In genomic region chr15:31160297-31160696, GRCh38 we compare ENCODE assay signal across 1 cellular context.
TF ChIP-seq lines count a peak whose summit lies in the region.

No MANE protein-coding gene starts in this region.

TF ChIP-seq in GM23338, 12 proteins besides CTCF, POLR2A, EP300 and RAD21:
- TF ChIP-seq ETS1 (IDR thresholded peaks at IDR 0.05): no peak
- TF ChIP-seq REST (IDR thresholded peaks at IDR 0.05; ENCODE audit: unreplicated experiment): no peak
- TF ChIP-seq POLR2AphosphoS5 (IDR thresholded peaks at IDR 0.05; ENCODE audit: low read depth): no peak
- no peak for TF ChIP-seq JUNB (IDR thresholded peaks at IDR 0.05; ENCODE audit: unreplicated experiment)
- no peak for TF ChIP-seq CREB1 (CRISPR knock-in tag; IDR thresholded peaks at IDR 0.05; ENCODE audit: low read depth)
- TF ChIP-seq EZH2phosphoT487 (IDR thresholded peaks at IDR 0.05; ENCODE audit: unreplicated experiment): no peak
- TF ChIP-seq STAT1 (IDR thresholded peaks at IDR 0.05; ENCODE audit: unreplicated experiment): no peak
- TF ChIP-seq ZNF462 (CRISPR knock-in tag; IDR thresholded peaks at IDR 0.05): no peak
- TF ChIP-seq EZH2 (IDR thresholded peaks at IDR 0.05; ENCODE audit: low read depth, unreplicated experiment): no peak
- TF ChIP-seq NANOG (IDR thresholded peaks at IDR 0.05; ENCODE audit: borderline replicate concordance): no peak
- no peak for TF ChIP-seq ZNF331 (CRISPR knock-in tag; IDR thresholded peaks at IDR 0.05; ENCODE audit: low read depth)
- no peak for TF ChIP-seq ZNF114 (CRISPR knock-in tag; IDR thresholded peaks at IDR 0.05)
